8 cellular contexts compared by ENCODE assay signal in the genomic region with DNA sequence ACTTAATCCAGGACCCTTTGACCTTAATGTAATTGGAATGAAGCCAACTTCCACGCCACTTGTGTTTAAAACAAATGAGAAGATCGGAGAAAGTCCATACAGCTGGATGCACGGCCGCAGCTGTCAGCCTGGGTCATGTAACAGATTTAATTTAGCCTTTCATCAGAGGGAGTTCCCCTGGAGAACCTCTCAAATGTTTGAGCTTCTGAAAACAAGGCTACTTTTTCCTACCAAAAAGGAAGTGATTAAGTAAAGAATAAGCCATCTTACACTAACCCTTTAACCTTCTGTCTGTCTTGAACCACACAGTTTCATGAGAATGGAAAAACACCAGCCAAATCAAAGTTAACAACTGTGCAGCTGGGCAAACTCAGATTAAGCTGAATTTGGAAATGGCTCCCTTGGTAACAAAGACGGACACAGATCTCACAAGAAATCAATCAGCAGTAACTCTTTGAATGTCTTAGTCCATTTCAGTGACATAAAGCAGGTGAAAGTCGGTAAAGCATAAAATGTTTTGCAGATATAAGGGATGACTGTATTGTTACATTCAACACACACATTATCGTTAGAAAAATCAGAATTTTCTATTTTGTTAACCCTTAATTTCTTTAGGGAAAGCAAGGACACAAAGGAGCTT.
DNase-seq lines count a peak whose midpoint lies in the region; ATAC-seq, FAIRE-seq and TF ChIP-seq lines count a peak whose summit lies in the region.

No MANE protein-coding gene starts in this region.

- TF ChIP-seq POLR2A in HepG2 (IDR thresholded peaks at IDR 0.05; ENCODE audit: insufficient read depth in 1 of 2, low read depth in 2 of 2, low read length in 2 of 2): no peak

- no peak overlapping the region for H3K9ac ChIP-seq in HepG2 (ENCODE audit: insufficient read depth, low read depth, low read length)

- no peak overlapping the region for H3K4me3 ChIP-seq in HepG2 (replicated peaks in 1 of 3; ENCODE audit: insufficient read depth in 1 of 3, low read depth in 2 of 3, low read length in 3 of 3)

- no peaks in the 10 kb centered on the region for H3K9me3 ChIP-seq in HepG2 (ENCODE audit: low read length)

- POLR2A ChIA-PET in HepG2 (lab: Yijun Ruan, JAX): no interaction called here

- no peak for FAIRE-seq in HepG2 (lab: Jason Lieb, UNC)

- 3% methylated on average over 7 of the region's 7 CpGs for WGBS in HepG2 (ENCODE audit: low lambda C conversion rate)

- intact Hi-C loops in HepG2 (cut with micrococcal nuclease; ENCODE audit: unreplicated experiment): no loop called here

- TF ChIP-seq CTCF in HepG2 (CRISPR knock-in tag; IDR thresholded peaks at IDR 0.05): no peak

- H3K36me3 ChIP-seq in HepG2 (replicated peaks in 1 of 2; ENCODE audit: control insufficient read depth in 1 of 2, insufficient read depth in 2 of 2, low read length in 2 of 2): no peaks in the 10 kb centered on the region

- DNase-seq in HCEC 1CT (peak; percentile 98), NCI-H82 (lab: John Stamatoyannopoulos, UW) (peak; percentile 70), fibroblast of peridontal ligament (ENCODE audit: extremely low read depth) (peak; percentile 82), CD1c-positive myeloid dendritic cell (ENCODE audit: extremely low spot score) (no peak), SIG-M5 (lab: John Stamatoyannopoulos, UW) (no peak), cerebellar nuclear complex (lab: John Stamatoyannopoulos, UW) (no peak), HepG2 (ENCODE audit: low spot score) (no peak)

- H3K4me1 ChIP-seq in HepG2 (ENCODE audit: insufficient read depth, low read length): no peaks in the 10 kb centered on the region

- no peaks in the 10 kb centered on the region for H3K79me2 ChIP-seq in HepG2 (ENCODE audit: insufficient read depth, low read length)

- in situ Hi-C loops in HepG2 (cut with HindIII; ENCODE audit: extremely low pct_ligation_motif_present, low pct_unique_long_range_greater_than_20kb): no loop called here

- no peak overlapping the region for H3K27ac ChIP-seq in HepG2 (ENCODE audit: extremely low read length, insufficient read depth, low read length)

- no peak overlapping the region for H2AFZ ChIP-seq in HepG2 (ENCODE audit: low read length)

- TF ChIP-seq RAD21 in HepG2 (CRISPR knock-in tag; IDR thresholded peaks at IDR 0.05): no peak

- no peaks in the 10 kb centered on the region for H4K20me1 ChIP-seq in HepG2 (ENCODE audit: insufficient read depth, low read length)

- H3K27me3 ChIP-seq in HepG2 (ENCODE audit: control insufficient read depth in 1 of 2, insufficient read depth in 2 of 2, low read length in 2 of 2): 0 out of 5 replicates have a peak, but pooled peaks cover 0 to 4% of the 10 kb centered on the region in 2 experiments

- no TSS peak for BruUV-seq in HepG2 (replicated peaks; lab: Mats Ljungman, UMichigan)

- ATAC-seq in GM18502 (IDR thresholded peaks at IDR 0.05; ENCODE audit: poor library complexity, unreplicated experiment): peak; percentile 58
- no peak for ATAC-seq in HepG2

- CTCF ChIA-PET in HepG2 (lab: Yijun Ruan, JAX; ENCODE audit: low intra/inter-chr PET ratio, low total read pairs): no interaction called here

- H3K4me2 ChIP-seq in HepG2 (ENCODE audit: low read depth, low read length): no peak overlapping the region

- TF ChIP-seq EP300 in HepG2 (IDR thresholded peaks at IDR 0.05; ENCODE audit: low read depth in 2 of 2, low read length in 2 of 2): no peak
- no peak for TF ChIP-seq EP300 in HepG2 (CRISPR knock-in tag; IDR thresholded peaks at IDR 0.05; ENCODE audit: borderline replicate concordance)

TF ChIP-seq in HepG2, 621 proteins besides CTCF, POLR2A, EP300 and RAD21:
- no peak for TF ChIP-seq ZBTB7B (CRISPR knock-in tag; IDR thresholded peaks at IDR 0.05)
- TF ChIP-seq, protein P1, sequence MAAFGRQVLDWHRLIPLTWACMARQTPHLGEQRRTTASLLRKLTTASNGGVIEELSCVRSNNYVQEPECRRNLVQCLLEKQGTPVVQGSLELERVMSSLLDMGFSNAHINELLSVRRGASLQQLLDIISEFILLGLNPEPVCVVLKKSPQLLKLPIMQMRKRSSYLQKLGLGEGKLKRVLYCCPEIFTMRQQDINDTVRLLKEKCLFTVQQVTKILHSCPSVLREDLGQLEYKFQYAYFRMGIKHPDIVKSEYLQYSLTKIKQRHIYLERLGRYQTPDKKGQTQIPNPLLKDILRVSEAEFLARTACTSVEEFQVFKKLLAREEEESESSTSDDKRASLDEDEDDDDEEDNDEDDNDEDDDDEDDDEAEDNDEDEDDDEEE (CRISPR knock-in tag; IDR thresholded peaks at IDR 0.05): no peak
- TF ChIP-seq, protein P2, sequence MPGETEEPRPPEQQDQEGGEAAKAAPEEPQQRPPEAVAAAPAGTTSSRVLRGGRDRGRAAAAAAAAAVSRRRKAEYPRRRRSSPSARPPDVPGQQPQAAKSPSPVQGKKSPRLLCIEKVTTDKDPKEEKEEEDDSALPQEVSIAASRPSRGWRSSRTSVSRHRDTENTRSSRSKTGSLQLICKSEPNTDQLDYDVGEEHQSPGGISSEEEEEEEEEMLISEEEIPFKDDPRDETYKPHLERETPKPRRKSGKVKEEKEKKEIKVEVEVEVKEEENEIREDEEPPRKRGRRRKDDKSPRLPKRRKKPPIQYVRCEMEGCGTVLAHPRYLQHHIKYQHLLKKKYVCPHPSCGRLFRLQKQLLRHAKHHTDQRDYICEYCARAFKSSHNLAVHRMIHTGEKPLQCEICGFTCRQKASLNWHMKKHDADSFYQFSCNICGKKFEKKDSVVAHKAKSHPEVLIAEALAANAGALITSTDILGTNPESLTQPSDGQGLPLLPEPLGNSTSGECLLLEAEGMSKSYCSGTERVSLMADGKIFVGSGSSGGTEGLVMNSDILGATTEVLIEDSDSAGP (CRISPR knock-in tag; IDR thresholded peaks at IDR 0.05; ENCODE audit: borderline replicate concordance): no peak
- TF ChIP-seq SMYD3 (CRISPR knock-in tag; IDR thresholded peaks at IDR 0.05): no peak
- no peak for TF ChIP-seq ZNF354B (CRISPR knock-in tag; IDR thresholded peaks at IDR 0.05)
- no peak for TF ChIP-seq HMGA1 (CRISPR knock-in tag; conservative IDR thresholded peaks at IDR 0.05)
- no peak for TF ChIP-seq NR2F6 (IDR thresholded peaks at IDR 0.05)
- no peak for TF ChIP-seq NR2F6 (CRISPR knock-in tag; IDR thresholded peaks at IDR 0.05)
- no peak for TF ChIP-seq ATF2 (CRISPR knock-in tag; IDR thresholded peaks at IDR 0.05)
- no peak for TF ChIP-seq ZNF296 (CRISPR knock-in tag; conservative IDR thresholded peaks at IDR 0.05)
- TF ChIP-seq SAP130 (CRISPR knock-in tag; IDR thresholded peaks at IDR 0.05; ENCODE audit: low read depth): no peak
- no peak for TF ChIP-seq MXD4 (CRISPR knock-in tag; IDR thresholded peaks at IDR 0.05)
- no peak for TF ChIP-seq DNMT1 (CRISPR knock-in tag; IDR thresholded peaks at IDR 0.05)
- TF ChIP-seq TMF1 (CRISPR knock-in tag; IDR thresholded peaks at IDR 0.05; ENCODE audit: low read depth): no peak
- no peak for TF ChIP-seq ZNF780A (CRISPR knock-in tag; IDR thresholded peaks at IDR 0.05)
- no peak for TF ChIP-seq AGO1 (IDR thresholded peaks at IDR 0.05; ENCODE audit: low read depth, low read length, poor library complexity, severe bottlenecking)
- no peak for TF ChIP-seq NRL (CRISPR knock-in tag; IDR thresholded peaks at IDR 0.05; ENCODE audit: borderline replicate concordance)
- TF ChIP-seq ZNF136 (CRISPR knock-in tag; IDR thresholded peaks at IDR 0.05; ENCODE audit: low read depth): no peak
- TF ChIP-seq ZNF557 (CRISPR knock-in tag; IDR thresholded peaks at IDR 0.05): no peak
- TF ChIP-seq, protein P3, sequence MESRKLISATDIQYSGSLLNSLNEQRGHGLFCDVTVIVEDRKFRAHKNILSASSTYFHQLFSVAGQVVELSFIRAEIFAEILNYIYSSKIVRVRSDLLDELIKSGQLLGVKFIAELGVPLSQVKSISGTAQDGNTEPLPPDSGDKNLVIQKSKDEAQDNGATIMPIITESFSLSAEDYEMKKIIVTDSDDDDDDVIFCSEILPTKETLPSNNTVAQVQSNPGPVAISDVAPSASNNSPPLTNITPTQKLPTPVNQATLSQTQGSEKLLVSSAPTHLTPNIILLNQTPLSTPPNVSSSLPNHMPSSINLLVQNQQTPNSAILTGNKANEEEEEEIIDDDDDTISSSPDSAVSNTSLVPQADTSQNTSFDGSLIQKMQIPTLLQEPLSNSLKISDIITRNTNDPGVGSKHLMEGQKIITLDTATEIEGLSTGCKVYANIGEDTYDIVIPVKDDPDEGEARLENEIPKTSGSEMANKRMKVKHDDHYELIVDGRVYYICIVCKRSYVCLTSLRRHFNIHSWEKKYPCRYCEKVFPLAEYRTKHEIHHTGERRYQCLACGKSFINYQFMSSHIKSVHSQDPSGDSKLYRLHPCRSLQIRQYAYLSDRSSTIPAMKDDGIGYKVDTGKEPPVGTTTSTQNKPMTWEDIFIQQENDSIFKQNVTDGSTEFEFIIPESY (CRISPR knock-in tag; IDR thresholded peaks at IDR 0.05): no peak
- TF ChIP-seq PCBP2 (optimal IDR thresholded peaks at IDR 0.05; ENCODE audit: low read depth, low read length, poor library complexity, severe bottlenecking): no peak

Comparison
In these comparisons a context has a peak if more than half of its experiments do, and no peak if none do; other contexts are left out.
1. DNase-seq: peak in HCEC 1CT (single experiment), NCI-H82 (single experiment) and fibroblast of peridontal ligament (single experiment); none in CD1c-positive myeloid dendritic cell (single experiment), SIG-M5 (single experiment), cerebellar nuclear complex (0 of 2) and HepG2 (single experiment).